ENCODE assay signal across 10 cellular contexts in the genomic region with DNA sequence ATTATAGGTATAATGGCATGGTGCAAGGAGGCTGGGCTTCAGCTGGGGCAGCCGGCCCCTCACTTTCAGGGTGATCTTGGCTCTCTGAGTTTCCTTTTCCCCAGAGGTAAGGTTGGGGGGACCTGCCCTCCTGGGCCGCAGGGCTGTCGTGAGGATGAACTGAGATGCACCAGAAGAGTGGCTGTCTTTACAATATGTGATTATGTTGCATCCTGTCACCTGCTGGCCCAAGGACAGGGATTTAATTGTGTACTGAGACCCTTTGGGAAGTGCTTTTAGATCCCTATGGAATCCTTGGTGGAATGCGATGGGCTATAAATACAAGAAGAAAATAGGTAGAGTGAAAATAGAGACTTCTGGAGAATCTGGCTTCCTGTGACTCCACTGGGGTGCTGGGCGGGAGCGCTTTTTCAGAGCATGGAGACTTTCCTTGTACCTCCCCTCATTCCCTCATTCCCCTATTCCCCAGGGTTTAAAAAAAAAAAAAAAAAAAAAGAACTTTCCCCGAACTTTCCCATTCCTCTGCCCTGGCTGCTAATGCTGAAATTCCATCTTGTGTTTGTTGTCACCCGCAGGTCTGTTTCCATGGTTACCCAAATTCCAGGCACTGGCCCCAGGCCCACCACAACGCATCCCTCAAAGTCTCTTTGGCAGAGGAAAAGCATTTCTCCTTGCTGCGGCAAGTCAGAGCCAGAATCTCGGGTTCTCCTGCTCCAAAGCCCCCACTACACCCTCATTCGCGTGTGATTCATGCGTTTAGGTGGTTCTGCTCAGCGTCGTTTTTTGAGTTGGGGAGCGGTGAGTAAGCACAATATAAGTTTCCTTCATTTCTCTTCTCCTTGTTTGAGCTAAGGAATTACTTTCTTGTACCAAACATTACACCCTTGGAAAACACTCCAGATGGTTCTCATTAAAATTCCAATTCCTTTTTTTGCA. TPM values are rescaled to one million over a fixed set of nuclear protein-coding genes. Genes with fewer than 3 reads are reported as not detected.
DNase-seq lines count a peak whose midpoint lies in the region; ATAC-seq and TF ChIP-seq lines count a peak whose summit lies in the region.
"Had no signal": no experiment of that assay in that cellular context is flagged by ENCODE, and none has a peak within 500 bp of the region (broad histone marks: within the 10 kb centered on the region; RNA-seq: fewer than 3 reads in every experiment).

No MANE protein-coding gene starts in this region.

- H3K36me3 Mint-ChIP-seq in endothelial cell (ENCODE audit: low read depth, unreplicated experiment) = no peaks in the 10 kb centered on the region

- H3K4me3 ChIP-seq in mucosa of descending colon = no peak overlapping the region
- no peak overlapping the region for H3K4me3 ChIP-seq in upper lobe of left lung
- H3K4me3 ChIP-seq: thyroid gland had no signal

- H3K27me3 ChIP-seq in upper lobe of left lung = no peaks in the 10 kb centered on the region
- H3K27me3 ChIP-seq: thyroid gland had no signal

- H3K36me3 ChIP-seq in mucosa of descending colon (ENCODE audit: low read depth) (no peaks in the 10 kb centered on the region), upper lobe of left lung (no peaks in the 10 kb centered on the region)
- H3K36me3 ChIP-seq: thyroid gland had no signal

- TF ChIP-seq CTCF in endothelial cell (IDR thresholded peaks at IDR 0.05; ENCODE audit: unreplicated experiment) (no peak), mucosa of descending colon (IDR thresholded peaks at IDR 0.05) (no peak), upper lobe of left lung (IDR thresholded peaks at IDR 0.05) (no peak)

- no peak for TF ChIP-seq POLR2A in upper lobe of left lung (IDR thresholded peaks at IDR 0.05)

- H3K4me1 Mint-ChIP-seq in endothelial cell (ENCODE audit: unreplicated experiment) = peaks cover 31% of the 10 kb centered on the region
- H3K4me1 Mint-ChIP-seq: immature natural killer cell had no signal

- no peaks in the 10 kb centered on the region for H3K9me3 Mint-ChIP-seq in endothelial cell (ENCODE audit: unreplicated experiment)
- H3K9me3 Mint-ChIP-seq: immature natural killer cell had no signal

- H3K9me3 ChIP-seq in mucosa of descending colon (no peaks in the 10 kb centered on the region), upper lobe of left lung (no peaks in the 10 kb centered on the region)
- H3K9me3 ChIP-seq: thyroid gland had no signal

- peak overlapping the region; percentile 86 for H3K27ac Mint-ChIP-seq in endothelial cell (ENCODE audit: unreplicated experiment)
- H3K27ac Mint-ChIP-seq: immature natural killer cell had no signal

- DNase-seq in NCI-H446 (lab: John Stamatoyannopoulos, UW) = peak; percentile 68 to 91
- peak; percentile 28 for DNase-seq in endothelial cell (ENCODE audit: low spot score)
- peak; percentile 30 to 69 (median 45) for DNase-seq in mucosa of descending colon
- no peak for DNase-seq in upper lobe of left lung
- DNase-seq in NCI-H226 = no peak
- DNase-seq: immature natural killer cell, NCI-H1694 treated with DMSO at 0.1 percent for 48 hours had no signal

- ATAC-seq in mucosa of descending colon (peak; percentile 56), upper lobe of left lung (ENCODE audit: low FRiP score in 2 of 2) (peak; percentile 64 to 88), HG03280 (IDR thresholded peaks at IDR 0.05; ENCODE audit: unreplicated experiment) (no peak), GM21825 (IDR thresholded peaks at IDR 0.05; ENCODE audit: unreplicated experiment) (no peak)

- H3K4me1 ChIP-seq in mucosa of descending colon (ENCODE audit: low read depth) (no peaks in the 10 kb centered on the region), upper lobe of left lung (peaks cover 0 to 12% (median 2%) of the 10 kb centered on the region in 4 donors)

- H3K27ac ChIP-seq in upper lobe of left lung = peak overlapping the region in 3 of 4 donors; percentile 41 to 72 (median 69)

- WGBS in upper lobe of left lung, 2 donors = 73 to 76% methylated on average over 16 to 17 of the region's 17 CpGs

- no peak overlapping the region for H3K4me3 Mint-ChIP-seq in endothelial cell (ENCODE audit: unreplicated experiment)
- H3K4me3 Mint-ChIP-seq: immature natural killer cell had no signal

- intact Hi-C loops in mucosa of descending colon (cut with DNase I, micrococcal nuclease) = loop anchor here in 1 of 2 donors (10.0 kb wide), 1 partner anchor 79 kb away; no protein-coding TSS in a partner anchor

- TF ChIP-seq EP300 in upper lobe of left lung (IDR thresholded peaks at IDR 0.05) = no peak

- H3K27me3 Mint-ChIP-seq in endothelial cell (ENCODE audit: unreplicated experiment) = peaks cover 1% of the 10 kb centered on the region

RNA-seq across cellular contexts. Expression of gene ANAPC13, which starts 21.8 kb away (rescaled TPM):
- total RNA-seq in endothelial cell (ENCODE audit: unreplicated experiment) (59.4 TPM), mucosa of descending colon (10 to 100 TPM; 28.9 to 44.6 (median 36.4) TPM), upper lobe of left lung (10 to 100 TPM; 37.3 to 59.4 (median 50.3) TPM)

RNA-seq across cellular contexts. Expression of gene CEP63, which starts 21.9 kb away (rescaled TPM):
- total RNA-seq in endothelial cell (ENCODE audit: unreplicated experiment) (16.8 TPM), mucosa of descending colon (10 to 100 TPM; 19.8 to 34.2 (median 19.8) TPM), upper lobe of left lung (10 to 100 TPM; 13.8 to 44.0 (median 20.6) TPM)

Comparison
In these comparisons a context has a peak if more than half of its experiments do, and no peak if none do; other contexts are left out.
1. DNase-seq: peak in NCI-H446 (2 of 2), endothelial cell (single experiment) and mucosa of descending colon (3 of 3); none in upper lobe of left lung (0 of 2) and NCI-H226 (single experiment).
2. ATAC-seq: peak in mucosa of descending colon (single experiment) and upper lobe of left lung (2 of 2); none in HG03280 (single experiment) and GM21825 (single experiment).